ENCODE assay signal across 1 cellular context in genomic region chr7:71323726-71324125, GRCh38.
TF ChIP-seq lines count a peak whose summit lies in the region.

No MANE protein-coding gene starts in this region.

TF ChIP-seq in WTC11, 78 proteins besides CTCF, POLR2A, EP300 and RAD21 (continued from another document):
- TF ChIP-seq AFF4 (CRISPR knock-in tag; IDR thresholded peaks at IDR 0.05; ENCODE audit: borderline replicate concordance) (no peak), MXD4 (CRISPR knock-in tag; IDR thresholded peaks at IDR 0.05; ENCODE audit: borderline replicate concordance) (no peak), CDX4 (CRISPR knock-in tag; IDR thresholded peaks at IDR 0.05; ENCODE audit: borderline replicate concordance) (no peak), ZNF317 (CRISPR knock-in tag; IDR thresholded peaks at IDR 0.05; ENCODE audit: borderline replicate concordance, low read depth) (no peak), ZBTB43 (CRISPR knock-in tag; IDR thresholded peaks at IDR 0.05) (no peak), GRHL2 (CRISPR knock-in tag; IDR thresholded peaks at IDR 0.05; ENCODE audit: insufficient replicate concordance, severe bottlenecking) (no peak), SMAD3 (CRISPR knock-in tag; IDR thresholded peaks at IDR 0.05; ENCODE audit: borderline replicate concordance) (no peak), ZSCAN18 (CRISPR knock-in tag; IDR thresholded peaks at IDR 0.05) (no peak)
